10 cellular contexts compared by ENCODE assay signal in the genomic region with DNA sequence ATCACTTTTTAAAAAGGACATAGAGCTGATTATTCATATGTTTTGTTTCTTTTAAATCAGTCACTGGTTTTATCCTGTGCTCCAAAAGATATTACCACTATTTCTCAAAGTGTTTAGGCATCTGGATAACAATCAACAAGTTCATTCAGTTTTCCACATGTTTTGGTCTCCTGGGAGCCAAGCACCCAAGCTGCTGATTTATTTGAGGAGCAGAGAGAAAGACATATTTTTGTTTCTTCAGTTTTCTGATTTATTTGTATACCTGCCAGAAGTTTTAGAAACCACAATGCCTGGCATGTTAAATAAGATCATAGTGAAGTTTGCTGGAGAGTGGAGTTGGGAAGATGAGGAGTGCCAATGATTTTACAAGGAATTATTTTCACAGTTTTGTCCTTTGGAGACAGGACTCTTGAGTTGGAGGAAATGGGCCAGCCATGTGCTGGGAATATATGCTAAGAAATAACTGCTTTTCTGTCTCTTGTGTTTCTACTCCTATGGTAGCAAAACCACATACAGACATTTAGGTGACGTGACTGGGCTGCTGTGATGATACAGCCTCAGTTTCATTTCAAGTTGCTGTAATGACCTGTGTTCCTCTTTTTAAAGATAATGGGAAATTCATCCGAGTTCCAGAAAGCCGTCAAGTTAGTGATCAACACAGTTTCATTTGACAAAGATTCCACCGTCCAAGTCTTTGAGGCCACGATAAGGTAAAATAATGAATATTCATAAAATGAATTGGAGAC.
DNase-seq lines count a peak whose midpoint lies in the region; ATAC-seq and TF ChIP-seq lines count a peak whose summit lies in the region.
"Had no signal": no experiment of that assay in that cellular context is flagged by ENCODE, and none has a peak within 500 bp of the region (broad histone marks: within the 10 kb centered on the region; RNA-seq: fewer than 3 reads in every experiment).

No MANE protein-coding gene starts in this region.

- no peak for TF ChIP-seq CTCF in GM12864 (IDR thresholded peaks at IDR 0.05; ENCODE audit: low read depth, low read length, missing control alignments)

- peaks cover 82% of the 10 kb centered on the region for H3K36me3 Mint-ChIP-seq in dendritic cell treated with granulocyte-macrophage colony-stimulating factor and Interleukin-4, amounts not matched to agents 40 ng/mL and 50 ng/mL, for 4 days (ENCODE audit: low read depth)

- no peak overlapping the region; the same call in 1 of the 2 replicates for H3K4me3 ChIP-seq in GM12864 (ENCODE audit: low read depth, low read length)
- H3K4me3 ChIP-seq: cardiac muscle cell had no signal

- H3K9me3 ChIP-seq in KOPT-K1 (ENCODE audit: insufficient read depth, low read length, poor library complexity, severe bottlenecking) = no peaks in the 10 kb centered on the region

- H3K36me3 ChIP-seq in KOPT-K1 (ENCODE audit: insufficient read depth, low read length) = peaks cover 74% of the 10 kb centered on the region

- H3K4me3 Mint-ChIP-seq in dendritic cell treated with granulocyte-macrophage colony-stimulating factor and Interleukin-4, amounts not matched to agents 40 ng/mL and 50 ng/mL, for 4 days = peak overlapping the region; percentile 51

- H3K4me1 Mint-ChIP-seq in dendritic cell treated with granulocyte-macrophage colony-stimulating factor and Interleukin-4, amounts not matched to agents 40 ng/mL and 50 ng/mL, for 4 days (ENCODE audit: low read depth) = peaks cover 61% of the 10 kb centered on the region

- H3K9me3 Mint-ChIP-seq in dendritic cell treated with granulocyte-macrophage colony-stimulating factor and Interleukin-4, amounts not matched to agents 40 ng/mL and 50 ng/mL, for 4 days = no peaks in the 10 kb centered on the region

- ATAC-seq in GM21717 (IDR thresholded peaks at IDR 0.05; ENCODE audit: unreplicated experiment) = peak; percentile 49

- no peaks in the 10 kb centered on the region for H3K27me3 Mint-ChIP-seq in dendritic cell treated with granulocyte-macrophage colony-stimulating factor and Interleukin-4, amounts not matched to agents 40 ng/mL and 50 ng/mL, for 4 days

- peak; percentile 61 for DNase-seq in GM12864 (ENCODE audit: low read depth)
- DNase-seq in activated CD4-positive, CD25-positive, alpha-beta regulatory T cell treated with anti-CD3 and anti-CD28 coated beads, Interleukin-2, amount 50 U/mL, for 72 hours = no peak
- no peak for DNase-seq in GF-D8 (lab: John Stamatoyannopoulos, UW)
- no peak for DNase-seq in NCI-H2171 treated with DMSO at 0.1 percent for 48 hours (lab: John Stamatoyannopoulos, UW)
- no peak for DNase-seq in HuH-7 (ENCODE audit: low spot score)
- DNase-seq: stimulated activated naive CD4-positive, alpha-beta T cell had no signal

- intact Hi-C loops in dendritic cell treated with granulocyte-macrophage colony-stimulating factor and Interleukin-4, amounts not matched to agents 40 ng/mL and 50 ng/mL, for 4 days (cut with micrococcal nuclease) = loop anchor here (1.0 kb wide), 1 partner anchor 11 kb away; no protein-coding TSS in a partner anchor

- H3K27ac Mint-ChIP-seq in dendritic cell treated with granulocyte-macrophage colony-stimulating factor and Interleukin-4, amounts not matched to agents 40 ng/mL and 50 ng/mL, for 4 days = peak overlapping the region; percentile 93

- H3K27ac ChIP-seq in KOPT-K1 (ENCODE audit: low read depth, low read length, poor library complexity, severe bottlenecking) = peak overlapping the region; percentile 85
- H3K27ac ChIP-seq: cardiac muscle cell had no signal
